17 cellular contexts compared by ENCODE assay signal in genomic region chr12:127238061-127238460, GRCh38.
"Had no signal": no experiment of that assay in that cellular context is flagged by ENCODE, and none has a peak within 500 bp of the region (broad histone marks: within the 10 kb centered on the region; RNA-seq: fewer than 3 reads in every experiment).

No MANE protein-coding gene starts in this region.

- H3K4me3 ChIP-seq: gastrocnemius medialis, heart right ventricle, left ventricle myocardium inferior, ovary, skin epidermis, testis had no signal

- DNase-seq: activated CD4-positive, alpha-beta T cell treated with anti-CD3 and anti-CD28 coated beads, Interleukin-2, amount 50 U/mL, for 4 hours; activated effector memory CD4-positive, alpha-beta T cell treated with Interleukin-2 at 50 U/mL for 16 hours; activated T-cell treated with anti-CD3 and anti-CD28 coated beads, Interleukin-2, amount 50 U/mL, for 1 hour; brain microvascular endothelial cell; endodermal cell; gastrocnemius medialis; heart right ventricle; islet precursor cell; left ventricle myocardium inferior; ovary; retina; stimulated activated CD4-positive, alpha-beta T cell treated with anti-CD3 and anti-CD28 coated beads, Interleukin-4, amount 100 ng/mL, for 4 hours; stimulated activated naive CD8-positive, alpha-beta T cell treated with anti-CD3 and anti-CD28 coated beads, Interleukin-15, amount 100 ng/mL, for 72 hours; testis had no signal

- H3K36me3 ChIP-seq: brain microvascular endothelial cell, gastrocnemius medialis, heart right ventricle, left ventricle myocardium inferior, ovary had no signal

- ATAC-seq: activated CD4-positive, CD25-positive, alpha-beta regulatory T cell treated with anti-CD3 and anti-CD28 coated beads, Interleukin-2, amount 50 U/mL, for 24 hours; activated naive CD4-positive, alpha-beta T cell treated with anti-CD3 and anti-CD28 coated beads, Interleukin-2, amount 50 U/mL, for 72 hours; gastrocnemius medialis; heart right ventricle; stimulated activated naive CD8-positive, alpha-beta T cell treated with anti-CD3 and anti-CD28 coated beads, Interleukin-15, amount 100 ng/mL, for 72 hours had no signal

- H3K27me3 ChIP-seq: brain microvascular endothelial cell, gastrocnemius medialis, ovary, testis had no signal

- H3K4me1 ChIP-seq: gastrocnemius medialis, left ventricle myocardium inferior, testis had no signal

- H3K9me3 ChIP-seq: gastrocnemius medialis, heart right ventricle, left ventricle myocardium inferior, ovary, testis had no signal
